ENCODE assay signal across 2 cellular contexts in genomic region chr16:79806757-79807156, GRCh38.
TF ChIP-seq lines count a peak whose summit lies in the region.

No MANE protein-coding gene starts in this region.

TF ChIP-seq in HepG2, 621 proteins besides CTCF, POLR2A, EP300 and RAD21:
- TF ChIP-seq ZUFSP (CRISPR knock-in tag; IDR thresholded peaks at IDR 0.05; ENCODE audit: borderline replicate concordance) = no peak
- peak; percentile 61; the same call in 1 of the 2 replicates for TF ChIP-seq CEBPB (IDR thresholded peaks at IDR 0.05; ENCODE audit: borderline replicate concordance, low read depth, low read length)

TF ChIP-seq in H1, 55 proteins besides CTCF, POLR2A, EP300 and RAD21:
- TF ChIP-seq CEBPB (IDR thresholded peaks at IDR 0.05; ENCODE audit: low read depth, low read length) (peak; percentile 57; the same call in 1 of the 2 replicates), YY1 (IDR thresholded peaks at IDR 0.05; ENCODE audit: low read depth, low read length) (no peak)
TF ChIP-seq in H1: peak in this region for 1.
